Comparison of ENCODE assay signal across 27 cellular contexts in genomic region chr20:53527196-53527595, GRCh38.
"Had no signal": no experiment of that assay in that cellular context is flagged by ENCODE, and none has a peak within 500 bp of the region (broad histone marks: within the 10 kb centered on the region; RNA-seq: fewer than 3 reads in every experiment).

No MANE protein-coding gene starts in this region.

- H3K36me3 Mint-ChIP-seq: WTC11 had no signal

- H3K4me1 ChIP-seq: Peyer's patch, SJSA1 had no signal

- ATAC-seq: activated CD8-positive, alpha-beta T cell treated with anti-CD3 and anti-CD28 coated beads, Interleukin-2, amount 10 ng/mL, durations not matched to agents 7 days and 5 days; T-helper 17 cell; WTC11 had no signal

- H3K27ac ChIP-seq: brain microvascular endothelial cell, cardiac muscle cell, Peyer's patch, RWPE1, SJSA1 had no signal

- H3K4me3 Mint-ChIP-seq: activated CD8-positive, alpha-beta T cell treated with anti-CD3 and anti-CD28 coated beads, Interleukin-2, amount 10 ng/mL, durations not matched to agents 7 days and 5 days; activated naive CD4-positive, alpha-beta T cell treated with anti-CD3 and anti-CD28 coated beads for 36 hours; activated naive CD8-positive, alpha-beta T cell; T-helper 17 cell; WTC11 had no signal

- H3K9me3 ChIP-seq: Peyer's patch, SJSA1 had no signal

- H3K4me1 Mint-ChIP-seq: WTC11 had no signal

- H3K27me3 Mint-ChIP-seq: activated naive CD8-positive, alpha-beta T cell; T-helper 17 cell had no signal

- H3K36me3 ChIP-seq: brain microvascular endothelial cell, cardiac muscle cell, Peyer's patch, SJSA1 had no signal

- H3K4me3 ChIP-seq: cardiac muscle cell, Peyer's patch, SJSA1 had no signal

- H3K27ac Mint-ChIP-seq: activated CD8-positive, alpha-beta T cell treated with anti-CD3 and anti-CD28 coated beads, Interleukin-2, amount 10 ng/mL, durations not matched to agents 7 days and 5 days; activated naive CD4-positive, alpha-beta T cell treated with anti-CD3 and anti-CD28 coated beads for 36 hours; activated naive CD8-positive, alpha-beta T cell; T-helper 17 cell; WTC11 had no signal

- DNase-seq: activated CD4-positive, alpha-beta T cell treated with anti-CD3 and anti-CD28 coated beads for 48 hours; activated CD4-positive, alpha-beta T cell treated with anti-CD3 and anti-CD28 coated beads, Interleukin-2, amount 50 U/mL, for 4 hours; activated CD4-positive, CD25-positive, alpha-beta regulatory T cell treated with anti-CD3 and anti-CD28 coated beads, Interleukin-2, amount 50 U/mL, for 72 hours; activated CD8-positive, alpha-beta memory T cell treated with anti-CD3 and anti-CD28 coated beads, Interleukin-2, amount 50 U/mL, for 48 hours; activated CD8-positive, alpha-beta T cell treated with anti-CD3 and anti-CD28 coated beads, Interleukin-2, amount 10 ng/mL, durations not matched to agents 7 days and 5 days; activated gamma-delta T cell; activated naive CD4-positive, alpha-beta T cell treated with anti-CD3 and anti-CD28 coated beads for 36 hours; activated T-cell treated with anti-CD3 and anti-CD28 coated beads, Interleukin-2, amount 50 U/mL, for 1 hour; brain microvascular endothelial cell; KBM-7; NCI-H1048; NCI-H146; NCI-H187 treated with DMSO at 0.1 percent for 48 hours; NCI-H2081 treated with DMSO at 0.1 percent for 48 hours; NCI-H226; NCI-H526; NK-92 treated with Interleukin-12 subunit alpha and Interleukin-12 subunit beta, amount 100 ng/mL, for 24 hours; OCI-M1; Peyer's patch; SHP77; T-helper 17 cell; T-helper 9 cell had no signal

- H3K27me3 ChIP-seq: brain microvascular endothelial cell, cardiac muscle cell, Peyer's patch, SJSA1 had no signal

- H3K9me3 Mint-ChIP-seq: WTC11 had no signal
